Comparison of ENCODE assay signal across 20 cellular contexts in the genomic region with DNA sequence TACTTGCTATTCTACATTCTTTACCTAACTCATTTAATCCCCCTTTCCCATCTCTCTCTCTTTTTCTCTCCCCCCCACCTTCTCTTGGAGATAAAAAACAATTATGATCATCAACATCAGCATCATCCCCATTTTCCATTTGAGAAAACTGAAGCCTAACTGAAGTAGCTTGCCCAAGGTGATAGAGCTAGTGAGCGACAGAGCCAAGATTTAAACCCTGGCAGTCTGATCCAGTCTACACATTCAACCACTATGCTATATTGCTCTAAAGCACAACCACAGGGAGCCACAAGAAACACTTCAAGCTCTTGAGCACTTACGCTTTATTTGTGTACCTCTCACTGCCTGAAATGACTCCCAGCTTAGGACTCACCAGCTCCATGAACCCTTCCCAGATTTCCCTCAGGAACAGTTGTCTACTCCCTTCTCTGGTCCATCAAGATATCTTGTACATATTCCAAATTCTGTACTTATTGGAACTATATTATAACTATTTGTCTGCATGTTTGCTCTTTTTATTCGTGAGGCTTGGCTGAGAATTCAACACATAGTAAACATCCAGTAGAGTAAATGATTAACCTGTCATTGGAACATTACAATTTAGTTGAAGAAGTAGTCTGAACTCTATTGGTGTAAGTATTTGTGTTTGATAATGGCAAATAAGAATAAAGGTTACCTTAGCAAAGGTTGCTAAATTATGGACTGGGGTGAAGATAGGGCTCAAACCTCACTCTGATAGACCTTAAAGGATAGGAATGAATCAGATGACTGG.
DNase-seq lines count a peak whose midpoint lies in the region; ATAC-seq, FAIRE-seq and TF ChIP-seq lines count a peak whose summit lies in the region.
"Had no signal": no experiment of that assay in that cellular context is flagged by ENCODE, and none has a peak within 500 bp of the region (broad histone marks: within the 10 kb centered on the region; RNA-seq: fewer than 3 reads in every experiment).

No MANE protein-coding gene starts in this region.

- DNase-seq in LNCaP clone FGC (ENCODE audit: low read depth) (peak; percentile 62), SW480 (ENCODE audit: low spot score) (peak; percentile 14), lung (ENCODE audit: low spot score) (no peak), islet precursor cell (no peak), H54 (ENCODE audit: insufficient read length, low spot score) (no peak)
- DNase-seq in activated CD4-positive, alpha-beta memory T cell treated with anti-CD3 and anti-CD28 coated beads for 36 hours: no peak
- DNase-seq: activated CD4-positive, CD25-positive, alpha-beta regulatory T cell; activated naive CD8-positive, alpha-beta T cell treated with anti-CD3 and anti-CD28 coated beads, Interleukin-2, amount 10 ng/mL, durations not matched to agents 7 days and 5 days; activated T-cell treated with anti-CD3 and anti-CD28 coated beads, Interleukin-2, amount 50 U/mL, for 72 hours; EL; esophagus squamous epithelium; HFFc6; right cardiac atrium; SHP77; stimulated activated CD4-positive, alpha-beta T cell treated with anti-CD3 and anti-CD28 coated beads, Interleukin-2, amount 100 ng/mL, for 24 hours had no signal

- no peak for TF ChIP-seq CTCF in 22Rv1 (IDR thresholded peaks at IDR 0.05)
- TF ChIP-seq CTCF in LNCaP clone FGC (IDR thresholded peaks at IDR 0.05; ENCODE audit: control insufficient read depth, extremely low read depth, insufficient read depth): no peak
- no peak for TF ChIP-seq CTCF in lung (IDR thresholded peaks at IDR 0.05; ENCODE audit: control extremely low read depth, extremely low read depth)

- H3K27ac Mint-ChIP-seq in activated CD4-positive, alpha-beta memory T cell treated with anti-CD3 and anti-CD28 coated beads for 36 hours: no peak overlapping the region
- H3K27ac Mint-ChIP-seq: activated naive CD8-positive, alpha-beta T cell treated with anti-CD3 and anti-CD28 coated beads, Interleukin-2, amount 10 ng/mL, durations not matched to agents 7 days and 5 days; activated T-cell treated with anti-CD3 and anti-CD28 coated beads, Interleukin-2, amount 50 U/mL, for 72 hours; HFFc6; mesothelial cell of epicardium; T-helper 1 cell treated with Interleukin-12 subunit alpha and Interleukin-12 subunit beta and Interleukin-4 antibody, amounts not matched to agents 30 μg/mL and 1 μg/mL, for 36 hours had no signal

- TF ChIP-seq POLR2A in H54 (IDR thresholded peaks at IDR 0.05; ENCODE audit: low read depth, low read length): no peak

- intact Hi-C loops in activated CD4-positive, alpha-beta memory T cell treated with anti-CD3 and anti-CD28 coated beads for 36 hours (cut with micrococcal nuclease): no loop called here

- FAIRE-seq in H54 (lab: Jason Lieb, UNC): no peak

- H3K27me3 ChIP-seq in lung (ENCODE audit: control insufficient read depth, insufficient read depth): no peaks in the 10 kb centered on the region
- H3K27me3 ChIP-seq: esophagus squamous epithelium, neutrophil had no signal

- no peaks in the 10 kb centered on the region for H3K36me3 ChIP-seq in lung (ENCODE audit: control insufficient read depth in 2 of 2, insufficient read depth in 2 of 2, low read length in 2 of 2)
- H3K36me3 ChIP-seq: esophagus squamous epithelium, neutrophil had no signal

- peaks cover 8% of the 10 kb centered on the region for H3K4me1 Mint-ChIP-seq in activated CD4-positive, alpha-beta memory T cell treated with anti-CD3 and anti-CD28 coated beads for 36 hours (ENCODE audit: low read depth)

- CTCF ChIA-PET in activated CD4-positive, alpha-beta memory T cell treated with anti-CD3 and anti-CD28 coated beads for 36 hours (lab: Charles Lee): no interaction called here

- H3K4me1 ChIP-seq in lung (ENCODE audit: control insufficient read depth in 2 of 2, insufficient read depth in 2 of 2, low read length in 2 of 2): peaks cover 0 to 7% of the 10 kb centered on the region in 2 donors
- H3K4me1 ChIP-seq: esophagus squamous epithelium had no signal

- ATAC-seq in lung (ENCODE audit: insufficient read depth, low FRiP score): peak; percentile 89
- ATAC-seq in GM19328 (IDR thresholded peaks at IDR 0.05; ENCODE audit: unreplicated experiment): no peak
- ATAC-seq: activated T-cell treated with anti-CD3 and anti-CD28 coated beads, Interleukin-2, amount 50 U/mL, for 72 hours; right cardiac atrium had no signal

- H3K4me3 Mint-ChIP-seq in activated CD4-positive, alpha-beta memory T cell treated with anti-CD3 and anti-CD28 coated beads for 36 hours: no peak overlapping the region
- H3K4me3 Mint-ChIP-seq: activated naive CD8-positive, alpha-beta T cell treated with anti-CD3 and anti-CD28 coated beads, Interleukin-2, amount 10 ng/mL, durations not matched to agents 7 days and 5 days; activated T-cell treated with anti-CD3 and anti-CD28 coated beads, Interleukin-2, amount 50 U/mL, for 72 hours; HFFc6; mesothelial cell of epicardium; T-helper 1 cell treated with Interleukin-12 subunit alpha and Interleukin-12 subunit beta and Interleukin-4 antibody, amounts not matched to agents 30 μg/mL and 1 μg/mL, for 36 hours had no signal

- H3K36me3 Mint-ChIP-seq in activated CD4-positive, alpha-beta memory T cell treated with anti-CD3 and anti-CD28 coated beads for 36 hours: no peaks in the 10 kb centered on the region
- H3K36me3 Mint-ChIP-seq: mesothelial cell of epicardium had no signal

- peaks cover 18% of the 10 kb centered on the region for H3K27me3 Mint-ChIP-seq in activated CD4-positive, alpha-beta memory T cell treated with anti-CD3 and anti-CD28 coated beads for 36 hours

- POLR2A ChIA-PET in activated CD4-positive, alpha-beta memory T cell treated with anti-CD3 and anti-CD28 coated beads for 36 hours (lab: Charles Lee): no interaction called here

- H3K9me3 Mint-ChIP-seq in activated CD4-positive, alpha-beta memory T cell treated with anti-CD3 and anti-CD28 coated beads for 36 hours: no peaks in the 10 kb centered on the region
- H3K9me3 Mint-ChIP-seq: activated naive CD8-positive, alpha-beta T cell treated with anti-CD3 and anti-CD28 coated beads, Interleukin-2, amount 10 ng/mL, durations not matched to agents 7 days and 5 days; activated T-cell treated with anti-CD3 and anti-CD28 coated beads, Interleukin-2, amount 50 U/mL, for 72 hours; mesothelial cell of epicardium; T-helper 1 cell treated with Interleukin-12 subunit alpha and Interleukin-12 subunit beta and Interleukin-4 antibody, amounts not matched to agents 30 μg/mL and 1 μg/mL, for 36 hours had no signal

- H3K9me3 ChIP-seq in lung (ENCODE audit: control insufficient read depth in 2 of 2, insufficient read depth in 1 of 2, low read length in 1 of 2): no peaks in the 10 kb centered on the region
- H3K9me3 ChIP-seq: esophagus squamous epithelium, neutrophil had no signal

- WGBS in lung, 2 donors: 51% methylated on average over 3 of the region's 3 CpGs

- H3K4me3 ChIP-seq in LNCaP clone FGC (ENCODE audit: low read depth, low read length) (0 out of 2 replicates have a peak overlapping the region, but pooled peaks have one; percentile 5), lung (no peak overlapping the region)
- H3K4me3 ChIP-seq: esophagus squamous epithelium had no signal

- H3K27ac ChIP-seq in 22Rv1 (peak overlapping the region; percentile 44), lung (ENCODE audit: low read depth in 1 of 2, low read length in 1 of 2) (peak overlapping the region in 1 of 2 donors; percentile 33)
- H3K27ac ChIP-seq: esophagus squamous epithelium, neutrophil had no signal

Comparison
In these comparisons a context has a peak if more than half of its experiments do, and no peak if none do; other contexts are left out.
1. DNase-seq: peak in LNCaP clone FGC (single experiment) and SW480 (single experiment); none in lung (single experiment), activated CD4-positive, alpha-beta memory T cell treated with anti-CD3 and anti-CD28 coated beads for 36 hours (single experiment), islet precursor cell (single experiment) and H54 (single experiment).